Comparison of ENCODE assay signal across 11 cellular contexts in the genomic region with DNA sequence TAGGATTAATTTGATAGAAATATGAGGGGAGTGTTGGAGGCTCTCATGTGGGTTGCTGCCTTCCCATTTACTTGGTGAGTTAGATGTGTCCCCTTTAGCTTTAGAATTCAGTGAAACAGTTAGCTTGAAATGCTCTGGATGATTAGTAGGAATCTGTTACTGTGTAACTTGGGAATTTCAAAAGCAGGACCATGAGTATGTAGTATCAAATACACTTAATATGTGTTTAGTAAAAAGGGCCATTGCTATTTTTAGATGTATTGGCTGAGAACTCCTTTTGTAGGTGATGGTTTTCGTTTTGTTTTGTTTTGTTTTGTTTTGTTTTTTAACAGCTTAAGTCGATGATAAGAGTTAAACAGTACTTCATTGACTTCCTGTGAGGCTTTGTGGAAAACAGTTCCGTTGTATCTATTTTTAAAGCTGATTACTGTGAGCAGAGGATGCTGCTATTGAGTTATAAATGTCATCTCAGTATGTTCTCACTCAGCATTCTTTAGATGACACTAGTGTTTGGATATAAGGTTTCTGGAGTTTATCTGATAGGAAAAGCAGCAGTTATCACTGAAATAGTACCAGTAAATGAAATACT. TPM values are rescaled to one million over a fixed set of nuclear protein-coding genes. Genes with fewer than 3 reads are reported as not detected.
A peak's percentile ranks its signal among the peaks of the same experiment; 100 is the strongest.
DNase-seq lines count a peak whose midpoint lies in the region; TF ChIP-seq lines count a peak whose summit lies in the region.
"Had no signal": no experiment of that assay in that cellular context is flagged by ENCODE, and none has a peak within 500 bp of the region (broad histone marks: within the 10 kb centered on the region; RNA-seq: fewer than 3 reads in every experiment).

No MANE protein-coding gene starts in this region.

- no peaks in the 10 kb centered on the region for H3K9me3 Mint-ChIP-seq in HFFc6
- H3K9me3 Mint-ChIP-seq: T-helper 2 cell treated with Interferon-gamma antibody and Interleukin-4, amounts not matched to agents 5 μg/mL and 100 μg/mL, for 36 hours had no signal

- peak; percentile 11 for DNase-seq in Ammon's horn (ENCODE audit: low spot score)
- peak; percentile 7 for DNase-seq in HFFc6
- peak; percentile 18 to 22 for DNase-seq in cardiac fibroblast (ENCODE audit: low read depth in 2 of 2)
- DNase-seq in lung microvascular endothelial cell (ENCODE audit: low read depth in 2 of 2) = peak; percentile 58 to 77
- DNase-seq in NCI-H82 treated with DMSO at 0.1 percent for 48 hours (lab: John Stamatoyannopoulos, UW; ENCODE audit: unreplicated experiment) = no peak
- DNase-seq in breast epithelium (ENCODE audit: low spot score in 2 of 2) = no peak
- DNase-seq in activated naive CD4-positive, alpha-beta T cell (lab: John Stamatoyannopoulos, UW) = no peak
- no peak for DNase-seq in NCI-H1930 (lab: John Stamatoyannopoulos, UW)
- DNase-seq: erythroblast had no signal

- no peaks in the 10 kb centered on the region for H3K27me3 Mint-ChIP-seq in HFFc6 (ENCODE audit: insufficient read depth)
- H3K27me3 Mint-ChIP-seq: activated naive CD8-positive, alpha-beta T cell had no signal

- no peaks in the 10 kb centered on the region for H3K9me3 ChIP-seq in breast epithelium

- no peaks in the 10 kb centered on the region for H3K36me3 ChIP-seq in breast epithelium

- H3K27ac ChIP-seq in breast epithelium = peak overlapping the region in 1 of 2 donors; percentile 40

- no peaks in the 10 kb centered on the region for H3K36me3 Mint-ChIP-seq in HFFc6 (ENCODE audit: low read depth)
- H3K36me3 Mint-ChIP-seq: activated naive CD8-positive, alpha-beta T cell had no signal

- H3K4me3 ChIP-seq in cardiac fibroblast (replicated peaks in 1 of 2; ENCODE audit: low read depth in 2 of 2, low read length in 2 of 2) (no peak overlapping the region), breast epithelium (no peak overlapping the region)

- TF ChIP-seq CTCF in HFFc6 (IDR thresholded peaks at IDR 0.05) = no peak
- no peak for TF ChIP-seq CTCF in cardiac fibroblast (IDR thresholded peaks at IDR 0.05; ENCODE audit: low read depth, low read length)
- TF ChIP-seq CTCF in breast epithelium (IDR thresholded peaks at IDR 0.05) = no peak

- no peaks in the 10 kb centered on the region for H3K4me1 ChIP-seq in breast epithelium

- no peak overlapping the region for H3K4me3 Mint-ChIP-seq in HFFc6

- H3K4me1 Mint-ChIP-seq in HFFc6 (ENCODE audit: low read depth) = peaks cover 40% of the 10 kb centered on the region

- intact Hi-C loops in breast epithelium (cut with DNase I; ENCODE audit: low total_unique reads) = no loop called here

- no peaks in the 10 kb centered on the region for H3K27me3 ChIP-seq in breast epithelium

- H3K27ac Mint-ChIP-seq in HFFc6 = no peak overlapping the region
- H3K27ac Mint-ChIP-seq: activated naive CD8-positive, alpha-beta T cell had no signal

- no peak for TF ChIP-seq POLR2A in breast epithelium (IDR thresholded peaks at IDR 0.05)

RNA-seq across cellular contexts. Expression of a gene that starts 53.5 kb away (rescaled TPM):
- total RNA-seq in HFFc6 (2021; fragmentation: NEBNext Ultra II Directional; extraction: Animal tissue kit (Norgen Biotek cat#: 25700)) = 1 to 10 TPM; 1.8 to 7.7 (median 6.9) TPM
- total RNA-seq in lung microvascular endothelial cell (48.4 and 268 TPM in 2 replicates), breast epithelium (1,000 to 10,000 TPM in 1 of 3 donors, 100 to 1,000 TPM in 2; 170 to 1,725 (median 408) TPM)

RNA-seq across cellular contexts. Expression of a gene that starts 57.3 kb away (rescaled TPM):
- 10 to 100 TPM; 24.2 to 31.2 (median 26.1) TPM for total RNA-seq in HFFc6 (2021; fragmentation: NEBNext Ultra II Directional; extraction: Animal tissue kit (Norgen Biotek cat#: 25700))
- total RNA-seq in lung microvascular endothelial cell (6.2 and 7.8 TPM in 2 replicates), breast epithelium (10 to 100 TPM; 13.1 to 17.0 (median 14.3) TPM)

Comparison
In these comparisons a context has a peak if more than half of its experiments do, and no peak if none do; other contexts are left out.
1. DNase-seq: peak in Ammon's horn (single experiment), HFFc6 (single experiment), cardiac fibroblast (2 of 2) and lung microvascular endothelial cell (2 of 2); none in NCI-H82 treated with DMSO at 0.1 percent for 48 hours (single experiment), breast epithelium (0 of 2), activated naive CD4-positive, alpha-beta T cell (0 of 4) and NCI-H1930 (0 of 2).